ENCODE assay signal across 14 cellular contexts in genomic region chr1:191206808-191207207, GRCh38.
DNase-seq lines count a peak whose midpoint lies in the region; ATAC-seq, FAIRE-seq and TF ChIP-seq lines count a peak whose summit lies in the region.
"Had no signal": no experiment of that assay in that cellular context is flagged by ENCODE, and none has a peak within 500 bp of the region (broad histone marks: within the 10 kb centered on the region; RNA-seq: fewer than 3 reads in every experiment).

No MANE protein-coding gene starts in this region.

- no peak for FAIRE-seq in astrocyte (lab: Jason Lieb, UNC)

- no peaks in the 10 kb centered on the region for H3K27me3 ChIP-seq in astrocyte (ENCODE audit: insufficient read depth, low read length)
- H3K27me3 ChIP-seq: upper lobe of left lung had no signal

- peak; percentile 4 for DNase-seq in DMS 273 (lab: John Stamatoyannopoulos, UW; ENCODE audit: unreplicated experiment)
- DNase-seq in DMS 273 treated with DMSO at 0.1 percent for 48 hours (lab: John Stamatoyannopoulos, UW), result no peak
- peak; percentile 18 for DNase-seq in LHCN-M2 (ENCODE audit: low read depth)
- DNase-seq in astrocyte (ENCODE audit: low read depth), result peak; percentile 16
- no peak for DNase-seq in progenitor cell of endocrine pancreas (ENCODE audit: low spot score, unreplicated experiment)
- DNase-seq in stimulated activated CD4-positive, alpha-beta T cell treated with anti-CD3 and anti-CD28 coated beads, Interleukin-1b, Interleukin-23, amount 100 ng/mL, for 48 hours, result no peak
- DNase-seq in NCI-H748 (lab: John Stamatoyannopoulos, UW; ENCODE audit: unreplicated experiment), result no peak
- DNase-seq: activated CD4-positive, alpha-beta memory T cell treated with anti-CD3 and anti-CD28 coated beads for 36 hours; NCI-H146; occipital lobe; T-helper 9 cell; upper lobe of left lung had no signal

- H3K4me1 Mint-ChIP-seq in astrocyte (ENCODE audit: low read depth, unreplicated experiment) (no peaks in the 10 kb centered on the region), progenitor cell of endocrine pancreas (ENCODE audit: low read depth) (peaks cover 8% of the 10 kb centered on the region)

- H3K79me2 ChIP-seq in astrocyte (ENCODE audit: insufficient read depth, low read length), result no peaks in the 10 kb centered on the region

- H3K4me3 Mint-ChIP-seq in astrocyte (ENCODE audit: unreplicated experiment) (no peak overlapping the region), progenitor cell of endocrine pancreas (ENCODE audit: low read depth) (no peak overlapping the region)
- H3K4me3 Mint-ChIP-seq: activated CD4-positive, alpha-beta memory T cell treated with anti-CD3 and anti-CD28 coated beads for 36 hours had no signal

- no peak for ATAC-seq in HG02852 (IDR thresholded peaks at IDR 0.05; ENCODE audit: unreplicated experiment)

- no peak overlapping the region for H3K27ac Mint-ChIP-seq in astrocyte (ENCODE audit: unreplicated experiment)
- H3K27ac Mint-ChIP-seq in progenitor cell of endocrine pancreas, result peak overlapping the region; percentile 16
- H3K27ac Mint-ChIP-seq: activated CD4-positive, alpha-beta memory T cell treated with anti-CD3 and anti-CD28 coated beads for 36 hours had no signal

- H3K4me3 ChIP-seq in astrocyte (ENCODE audit: insufficient read depth, low read depth, low read length), result no peak overlapping the region
- H3K4me3 ChIP-seq: upper lobe of left lung had no signal

- H3K9me3 ChIP-seq in astrocyte (ENCODE audit: insufficient read depth, low read depth, low read length), result no peaks in the 10 kb centered on the region
- H3K9me3 ChIP-seq: upper lobe of left lung had no signal

- H3K27me3 Mint-ChIP-seq in astrocyte (ENCODE audit: low read depth, unreplicated experiment), result no peaks in the 10 kb centered on the region
- H3K27me3 Mint-ChIP-seq in progenitor cell of endocrine pancreas, result no peaks in the 10 kb centered on the region
- H3K27me3 Mint-ChIP-seq: activated CD4-positive, alpha-beta memory T cell treated with anti-CD3 and anti-CD28 coated beads for 36 hours had no signal

- TF ChIP-seq CTCF in astrocyte (IDR thresholded peaks at IDR 0.05; ENCODE audit: insufficient read depth, low read depth, low read length) (no peak), progenitor cell of endocrine pancreas (IDR thresholded peaks at IDR 0.05; ENCODE audit: unreplicated experiment) (no peak)

- no peak overlapping the region for H3K4me2 ChIP-seq in astrocyte (ENCODE audit: low read length)

- H3K27ac ChIP-seq in astrocyte (ENCODE audit: low read depth, low read length), result no peak overlapping the region
- H3K27ac ChIP-seq: 22Rv1, upper lobe of left lung had no signal

- no peaks in the 10 kb centered on the region for H4K20me1 ChIP-seq in astrocyte (ENCODE audit: insufficient read depth, low read length)

- peaks cover 2% of the 10 kb centered on the region for H3K9me3 Mint-ChIP-seq in astrocyte (ENCODE audit: unreplicated experiment)
- H3K9me3 Mint-ChIP-seq in progenitor cell of endocrine pancreas (ENCODE audit: low read depth), result peaks cover 6% of the 10 kb centered on the region

- H2AFZ ChIP-seq in astrocyte (ENCODE audit: low read depth, low read length), result no peak overlapping the region

- H3K36me3 Mint-ChIP-seq in astrocyte (ENCODE audit: low read depth, unreplicated experiment), result no peaks in the 10 kb centered on the region
- H3K36me3 Mint-ChIP-seq in progenitor cell of endocrine pancreas (ENCODE audit: insufficient read depth), result no peaks in the 10 kb centered on the region
- H3K36me3 Mint-ChIP-seq: activated CD4-positive, alpha-beta memory T cell treated with anti-CD3 and anti-CD28 coated beads for 36 hours had no signal

- no peak overlapping the region for H3K9ac ChIP-seq in astrocyte (ENCODE audit: low read length)

- H3K36me3 ChIP-seq in astrocyte (ENCODE audit: insufficient read depth, low read length), result no peaks in the 10 kb centered on the region
- H3K36me3 ChIP-seq: upper lobe of left lung had no signal

- no peaks in the 10 kb centered on the region for H3K4me1 ChIP-seq in astrocyte (ENCODE audit: insufficient read depth, low read length)
- H3K4me1 ChIP-seq: upper lobe of left lung had no signal

Comparison
In these comparisons a context has a peak if more than half of its experiments do, and no peak if none do; other contexts are left out.
1. DNase-seq: peak in DMS 273 (single experiment), LHCN-M2 (single experiment) and astrocyte (single experiment); none in DMS 273 treated with DMSO at 0.1 percent for 48 hours (single experiment), progenitor cell of endocrine pancreas (single experiment), stimulated activated CD4-positive, alpha-beta T cell treated with anti-CD3 and anti-CD28 coated beads, Interleukin-1b, Interleukin-23, amount 100 ng/mL, for 48 hours (single experiment) and NCI-H748 (single experiment).